Comparison of ENCODE assay signal across 16 cellular contexts in the genomic region with DNA sequence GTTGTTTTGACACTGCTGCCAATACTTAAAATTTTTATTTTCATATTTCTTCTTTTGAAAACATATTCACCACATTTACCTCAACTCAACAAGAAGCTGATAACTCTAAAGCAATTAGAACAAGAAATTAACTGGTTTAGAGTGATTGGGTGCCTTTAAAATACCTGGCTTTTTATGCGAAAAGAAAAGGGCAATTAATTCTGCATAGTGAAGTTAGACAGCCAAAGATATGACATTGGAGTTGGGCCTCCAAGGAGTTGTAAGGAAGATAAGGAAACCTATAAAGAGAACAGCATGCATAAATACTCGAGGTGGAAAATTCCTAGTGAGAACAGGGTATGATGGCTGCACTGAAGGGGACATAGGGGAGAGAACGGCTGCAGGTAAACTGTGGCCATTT. TPM values are rescaled to one million over a fixed set of nuclear protein-coding genes. Genes with fewer than 3 reads are reported as not detected.
DNase-seq lines count a peak whose midpoint lies in the region; ATAC-seq and TF ChIP-seq lines count a peak whose summit lies in the region.
"Had no signal": no experiment of that assay in that cellular context is flagged by ENCODE, and none has a peak within 500 bp of the region (broad histone marks: within the 10 kb centered on the region; RNA-seq: fewer than 3 reads in every experiment).

No MANE protein-coding gene starts in this region.

- H3K36me3 ChIP-seq in cardiac muscle cell = peaks cover 10% of the 10 kb centered on the region
- H3K36me3 ChIP-seq in HCT116 (ENCODE audit: control insufficient read depth in 1 of 2, insufficient read depth in 2 of 2, low read length in 2 of 2) = peaks cover 3 to 11% of the 10 kb centered on the region in 2 experiments; a peak in 2 of 4 replicates
- peaks cover 72% of the 10 kb centered on the region for H3K36me3 ChIP-seq in SK-N-MC (ENCODE audit: insufficient read depth, low read length)

- H3K27me3 ChIP-seq in cardiac muscle cell = no peaks in the 10 kb centered on the region
- H3K27me3 ChIP-seq in HCT116 (ENCODE audit: insufficient read depth, low read length) = no peaks in the 10 kb centered on the region
- H3K27me3 ChIP-seq: BLaER1 treated with 17β-estradiol and CSF1 and Interleukin-3, amounts not matched to agents 10 nM and 100 nM had no signal

- no peak overlapping the region for H3K9ac ChIP-seq in HCT116 (ENCODE audit: low read length)
- H3K9ac ChIP-seq in SK-N-MC (ENCODE audit: insufficient read length) = no peak overlapping the region
- H3K9ac ChIP-seq: BLaER1 treated with 17β-estradiol and CSF1 and Interleukin-3, amounts not matched to agents 10 nM and 100 nM had no signal

- intact Hi-C loops in Right ventricle myocardium superior (cut with DNase I) = no loop called here
- intact Hi-C loops in HCT116 (cut with micrococcal nuclease) = no loop called here

- H3K4me3 Mint-ChIP-seq in central memory CD8-positive, alpha-beta T cell = no peak overlapping the region
- H3K4me3 Mint-ChIP-seq: CD4-positive, CD25-positive, alpha-beta regulatory T cell; GM23338 had no signal

- POLR2A ChIA-PET in HCT116 (lab: Charles Lee) = no interaction called here

- H3K27ac Mint-ChIP-seq in central memory CD8-positive, alpha-beta T cell (ENCODE audit: low read depth) = peak overlapping the region; percentile 10
- H3K27ac Mint-ChIP-seq: GM23338 had no signal

- RAD21 ChIA-PET in HCT116 (lab: Charles Lee; ENCODE audit: low non-redundant PET in 1 of 2, low total read pairs in 2 of 2, uncharacterized antibody in 2 of 2, unreplicated experiment in 2 of 2) = no interaction called here

- no peaks in the 10 kb centered on the region for H3K9me2 ChIP-seq in HCT116 (ENCODE audit: insufficient read depth)

- H3K79me2 ChIP-seq in HCT116 (ENCODE audit: insufficient read depth, low read length) = peaks cover 55% of the 10 kb centered on the region

- CTCF ChIA-PET in HCT116 (lab: Charles Lee) = no interaction called here

- no peak for ATAC-seq in Right ventricle myocardium superior (ENCODE audit: poor library complexity)
- no peak for ATAC-seq in HCT116
- no peak for ATAC-seq in central memory CD8-positive, alpha-beta T cell (replicated peaks; ENCODE audit: extremely low read depth, poor library complexity, severe bottlenecking)
- ATAC-seq: GM23338 had no signal

- H3K4me1 ChIP-seq in cardiac muscle cell (ENCODE audit: low read depth) (peaks cover 9% of the 10 kb centered on the region), HCT116 (ENCODE audit: control insufficient read depth in 1 of 2, insufficient read depth in 2 of 2, low read length in 2 of 2) (no peaks in the 10 kb centered on the region)

- H3K4me1 Mint-ChIP-seq in central memory CD8-positive, alpha-beta T cell = peaks cover 28% of the 10 kb centered on the region
- H3K4me1 Mint-ChIP-seq: GM23338 had no signal

- no peak for DNase-seq in cardiac muscle cell (ENCODE audit: low read depth in 1 of 2, low spot score in 1 of 2)
- no peak for DNase-seq in Right ventricle myocardium superior
- no peak for DNase-seq in HCT116 (ENCODE audit: low read depth, low spot score)
- no peak for DNase-seq in SK-N-MC (ENCODE audit: low read depth, low spot score)
- DNase-seq in central memory CD8-positive, alpha-beta T cell (ENCODE audit: low spot score in 2 of 2) = no peak
- no peak for DNase-seq in Ammon's horn (ENCODE audit: low spot score)
- DNase-seq in ACHN = no peak
- no peak for DNase-seq in iPS-NIHi7 (ENCODE audit: extremely low spot score)
- DNase-seq: AML-193; Calu3; CD4-positive, CD25-positive, alpha-beta regulatory T cell; DMS 273 treated with DMSO at 0.1 percent for 48 hours; H7; IMR-90 had no signal

- in situ Hi-C loops in ACHN (cut with HindIII; ENCODE audit: low pct_ligation_motif_present, low pct_unique_long_range_greater_than_20kb, low sequenced_read_pairs) = loop anchor here (25.0 kb wide), 1 partner anchor 97 kb away; no protein-coding TSS in a partner anchor

- H3K36me3 Mint-ChIP-seq in central memory CD8-positive, alpha-beta T cell (ENCODE audit: insufficient read depth) = peaks cover 28% of the 10 kb centered on the region

- H2AFZ ChIP-seq in HCT116 (ENCODE audit: low read depth, low read length, poor library complexity, severe bottlenecking) = no peak overlapping the region
- H2AFZ ChIP-seq: GM23338 had no signal

- no peak overlapping the region for H3K4me3 ChIP-seq in cardiac muscle cell
- H3K4me3 ChIP-seq in HCT116 (replicated peaks in 1 of 2; ENCODE audit: low read depth in 1 of 2, low read length in 2 of 2) = no peak overlapping the region
- no peak overlapping the region for H3K4me3 ChIP-seq in SK-N-MC
- H3K4me3 ChIP-seq: BLaER1 treated with 17β-estradiol and CSF1 and Interleukin-3, amounts not matched to agents 10 nM and 100 nM; GM23338 had no signal

- no peak overlapping the region for H3K4me2 ChIP-seq in HCT116 (ENCODE audit: low read length)
- H3K4me2 ChIP-seq: BLaER1 treated with 17β-estradiol and CSF1 and Interleukin-3, amounts not matched to agents 10 nM and 100 nM; GM23338 had no signal

- peak overlapping the region; percentile 65 for H3K27ac ChIP-seq in cardiac muscle cell
- no peak overlapping the region for H3K27ac ChIP-seq in HCT116 (ENCODE audit: low read depth, low read length)
- peak overlapping the region; percentile 28; the same call in 1 of the 2 replicates for H3K27ac ChIP-seq in SK-N-MC
- H3K27ac ChIP-seq: BLaER1 treated with 17β-estradiol and CSF1 and Interleukin-3, amounts not matched to agents 10 nM and 100 nM had no signal

- TF ChIP-seq CTCF in cardiac muscle cell (IDR thresholded peaks at IDR 0.05; ENCODE audit: low read depth, low read length) = no peak
- TF ChIP-seq CTCF in HCT116 (IDR thresholded peaks at IDR 0.05 in 2 of 3, conservative IDR thresholded peaks at IDR 0.05 in 1 of 3; ENCODE audit: borderline replicate concordance in 1 of 3, insufficient read depth in 1 of 3, low read depth in 2 of 3, low read length in 2 of 3) = no peak

- BruUV-seq in HCT116 (replicated peaks; lab: Mats Ljungman, UMichigan) = TSS peak; percentile 2

- H4K20me1 ChIP-seq in HCT116 (ENCODE audit: insufficient read depth) = peaks cover 5% of the 10 kb centered on the region; the same call in 1 of the 2 replicates

- no peaks in the 10 kb centered on the region for H3K27me3 Mint-ChIP-seq in central memory CD8-positive, alpha-beta T cell
- H3K27me3 Mint-ChIP-seq: CD4-positive, CD25-positive, alpha-beta regulatory T cell had no signal

- no peaks in the 10 kb centered on the region for H3K9me3 ChIP-seq in cardiac muscle cell (ENCODE audit: low read depth)
- H3K9me3 ChIP-seq in HCT116 (ENCODE audit: control insufficient read depth in 1 of 2, insufficient read depth in 1 of 2, low read depth in 1 of 2, low read length in 2 of 2) = no peaks in the 10 kb centered on the region
- H3K9me3 ChIP-seq in SK-N-MC (ENCODE audit: low read depth, low read length) = no peaks in the 10 kb centered on the region
- H3K9me3 ChIP-seq: BLaER1 treated with 17β-estradiol and CSF1 and Interleukin-3, amounts not matched to agents 10 nM and 100 nM had no signal

- TF ChIP-seq RAD21 in HCT116 (IDR thresholded peaks at IDR 0.05; ENCODE audit: low read depth) = no peak

- H3K9me3 Mint-ChIP-seq in central memory CD8-positive, alpha-beta T cell = no peaks in the 10 kb centered on the region
- H3K9me3 Mint-ChIP-seq: CD4-positive, CD25-positive, alpha-beta regulatory T cell; GM23338 had no signal

- no peak for TF ChIP-seq POLR2A in HCT116 (IDR thresholded peaks at IDR 0.05; ENCODE audit: borderline replicate concordance, extremely low read depth, insufficient read depth, insufficient read length)

TF ChIP-seq in HCT116, 20 proteins besides CTCF, POLR2A, EP300 and RAD21 (continues in another document):
- TF ChIP-seq SP1 (IDR thresholded peaks at IDR 0.05; ENCODE audit: low read depth) (no peak), TCF7L2 (IDR thresholded peaks at IDR 0.05; ENCODE audit: borderline replicate concordance, extremely low read depth, insufficient read depth, insufficient read length) (no peak), CEBPB (IDR thresholded peaks at IDR 0.05; ENCODE audit: low read depth) (no peak)
- TF ChIP-seq, protein P1, sequence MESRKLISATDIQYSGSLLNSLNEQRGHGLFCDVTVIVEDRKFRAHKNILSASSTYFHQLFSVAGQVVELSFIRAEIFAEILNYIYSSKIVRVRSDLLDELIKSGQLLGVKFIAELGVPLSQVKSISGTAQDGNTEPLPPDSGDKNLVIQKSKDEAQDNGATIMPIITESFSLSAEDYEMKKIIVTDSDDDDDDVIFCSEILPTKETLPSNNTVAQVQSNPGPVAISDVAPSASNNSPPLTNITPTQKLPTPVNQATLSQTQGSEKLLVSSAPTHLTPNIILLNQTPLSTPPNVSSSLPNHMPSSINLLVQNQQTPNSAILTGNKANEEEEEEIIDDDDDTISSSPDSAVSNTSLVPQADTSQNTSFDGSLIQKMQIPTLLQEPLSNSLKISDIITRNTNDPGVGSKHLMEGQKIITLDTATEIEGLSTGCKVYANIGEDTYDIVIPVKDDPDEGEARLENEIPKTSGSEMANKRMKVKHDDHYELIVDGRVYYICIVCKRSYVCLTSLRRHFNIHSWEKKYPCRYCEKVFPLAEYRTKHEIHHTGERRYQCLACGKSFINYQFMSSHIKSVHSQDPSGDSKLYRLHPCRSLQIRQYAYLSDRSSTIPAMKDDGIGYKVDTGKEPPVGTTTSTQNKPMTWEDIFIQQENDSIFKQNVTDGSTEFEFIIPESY (IDR thresholded peaks at IDR 0.05; ENCODE audit: extremely low read depth, insufficient replicate concordance, low read length) = no peak
- TF ChIP-seq, protein P2, sequence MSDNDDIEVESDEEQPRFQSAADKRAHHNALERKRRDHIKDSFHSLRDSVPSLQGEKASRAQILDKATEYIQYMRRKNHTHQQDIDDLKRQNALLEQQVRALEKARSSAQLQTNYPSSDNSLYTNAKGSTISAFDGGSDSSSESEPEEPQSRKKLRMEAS (IDR thresholded peaks at IDR 0.05) = no peak

RNA-seq across cellular contexts. Expression of a gene that starts 9.6 kb away (rescaled TPM):
- total RNA-seq in cardiac muscle cell (13.4 and 22.5 TPM in 2 replicates), Right ventricle myocardium superior (42.3 TPM), HCT116 (2021; ENCODE audit: unreplicated experiment) (33.4 TPM)
- polyA plus RNA-seq in cardiac muscle cell = 69.7 and 70.6 TPM in 2 replicates
- polyA plus RNA-seq in HCT116 (2012) = 17.1 and 25.3 TPM in 2 replicates

RNA-seq across cellular contexts. Expression of a gene that starts 9.6 kb away (rescaled TPM):
- total RNA-seq in cardiac muscle cell = 65.6 and 80.4 TPM in 2 replicates
- polyA plus RNA-seq in cardiac muscle cell = 104 and 110 TPM in 2 replicates
- 29.9 TPM for total RNA-seq in Right ventricle myocardium superior
- 92.0 TPM for total RNA-seq in HCT116 (2021; ENCODE audit: unreplicated experiment)
- polyA plus RNA-seq in HCT116 (2012) = 83.9 and 109 TPM in 2 replicates

RNA-seq across cellular contexts. Expression of a gene that starts 9.9 kb away (rescaled TPM):
- total RNA-seq in cardiac muscle cell (18.8 and 26.0 TPM in 2 replicates), Right ventricle myocardium superior (17.8 TPM), HCT116 (2021; ENCODE audit: unreplicated experiment) (29.0 TPM)
- polyA plus RNA-seq in cardiac muscle cell = 29.0 and 34.1 TPM in 2 replicates
- polyA plus RNA-seq in HCT116 (2012) = 13.6 and 18.2 TPM in 2 replicates

RNA-seq across cellular contexts. Expression of a gene that starts 27.1 kb away (rescaled TPM):
- total RNA-seq in cardiac muscle cell (0.81 and 4.4 TPM in 2 replicates), Right ventricle myocardium superior (2.8 TPM), HCT116 (2021; ENCODE audit: unreplicated experiment) (15.9 TPM)
- polyA plus RNA-seq in cardiac muscle cell = 0.65 and 1.9 TPM in 2 replicates
- polyA plus RNA-seq in HCT116 (2012) = 4.1 and 6.1 TPM in 2 replicates
- total RNA-seq: H7 had no signal

RNA-seq across cellular contexts. Expression of a gene that starts 55.2 kb away (rescaled TPM):
- total RNA-seq in cardiac muscle cell = 3.7 and 4.9 TPM in 2 replicates
- polyA plus RNA-seq in cardiac muscle cell = 4.9 TPM in 2 replicates
- total RNA-seq in Right ventricle myocardium superior = 0.94 TPM
- total RNA-seq in HCT116 (2021; ENCODE audit: unreplicated experiment) = 21.6 TPM
- 8.1 and 9.5 TPM in 2 replicates for polyA plus RNA-seq in HCT116 (2012)
